22 cellular contexts compared by ENCODE assay signal in genomic region chr2:36536776-36537175, GRCh38.
"Had no signal": no experiment of that assay in that cellular context is flagged by ENCODE, and none has a peak within 500 bp of the region (broad histone marks: within the 10 kb centered on the region; RNA-seq: fewer than 3 reads in every experiment).

No MANE protein-coding gene starts in this region.

- H3K4me3 ChIP-seq: coronary artery, esophagus squamous epithelium, lower lobe of right lung, ovary, psoas muscle, sigmoid colon, testis, tibial artery, upper lobe of left lung had no signal

- H3K27me3 Mint-ChIP-seq: naive thymus-derived CD8-positive, alpha-beta T cell; stimulated activated memory B cell treated with anti-CD40 and anti-IgM and Interleukin-4, amounts not matched to agents 10 μg/mL and 1 μg/mL and 100 μg/mL, for 72 hours had no signal

- DNase-seq: dermis blood vessel endothelial cell; effector memory CD4-positive, alpha-beta T cell; erythroblast; esophagus squamous epithelium; left ventricle myocardium superior; lower lobe of right lung; naive thymus-derived CD8-positive, alpha-beta T cell; occipital lobe; ovary; posterior cingulate gyrus; psoas muscle; sigmoid colon; stimulated activated CD4-positive, alpha-beta T cell treated with anti-CD3 and anti-CD28 coated beads, Interleukin-2, amount 100 ng/mL, for 24 hours; stimulated activated CD4-positive, alpha-beta T cell treated with anti-CD3 and anti-CD28 coated beads, Interleukin-4, amount 100 ng/mL, for 4 hours; stimulated activated naive CD8-positive, alpha-beta T cell treated with anti-CD3 and anti-CD28 coated beads, Interleukin-15, Interleukin-2, amounts not matched to agents 100 U/mL and 50 U/mL, for 24 hours; substantia nigra; testis; tibial artery had no signal

- H3K4me1 Mint-ChIP-seq: stimulated activated memory B cell treated with anti-CD40 and anti-IgM and Interleukin-4, amounts not matched to agents 10 μg/mL and 1 μg/mL and 100 μg/mL, for 72 hours had no signal

- ATAC-seq: left ventricle myocardium superior; lower lobe of right lung; naive thymus-derived CD8-positive, alpha-beta T cell; psoas muscle; right cardiac atrium; stimulated activated memory B cell treated with anti-CD40 and anti-IgM and Interleukin-4, amounts not matched to agents 10 μg/mL and 1 μg/mL and 100 μg/mL, for 72 hours; stimulated activated naive CD8-positive, alpha-beta T cell treated with anti-CD3 and anti-CD28 coated beads, Interleukin-15, Interleukin-2, amounts not matched to agents 100 U/mL and 50 U/mL, for 24 hours had no signal

- H3K4me3 Mint-ChIP-seq: naive thymus-derived CD8-positive, alpha-beta T cell; stimulated activated memory B cell treated with anti-CD40 and anti-IgM and Interleukin-4, amounts not matched to agents 10 μg/mL and 1 μg/mL and 100 μg/mL, for 72 hours had no signal

- H3K36me3 Mint-ChIP-seq: stimulated activated memory B cell treated with anti-CD40 and anti-IgM and Interleukin-4, amounts not matched to agents 10 μg/mL and 1 μg/mL and 100 μg/mL, for 72 hours had no signal

- H3K27ac Mint-ChIP-seq: naive thymus-derived CD8-positive, alpha-beta T cell; stimulated activated memory B cell treated with anti-CD40 and anti-IgM and Interleukin-4, amounts not matched to agents 10 μg/mL and 1 μg/mL and 100 μg/mL, for 72 hours had no signal
